11 cellular contexts compared by ENCODE assay signal in genomic region chr18:23883277-23883790, GRCh38.
DNase-seq lines count a peak whose midpoint lies in the region; ATAC-seq and TF ChIP-seq lines count a peak whose summit lies in the region.
"Had no signal": no experiment of that assay in that cellular context is flagged by ENCODE, and none has a peak within 500 bp of the region (broad histone marks: within the 10 kb centered on the region; RNA-seq: fewer than 3 reads in every experiment).

No MANE protein-coding gene starts in this region.

- POLR2A ChIA-PET in WTC11 (lab: Charles Lee) = no interaction called here
- POLR2A ChIA-PET in activated CD4-positive, alpha-beta memory T cell treated with anti-CD3 and anti-CD28 coated beads for 36 hours (lab: Charles Lee) = no interaction called here

- H3K36me3 ChIP-seq in vagina = peaks cover 0 to 21% of the 10 kb centered on the region in 2 donors

- TF ChIP-seq POLR2A in vagina (IDR thresholded peaks at IDR 0.05) = no peak

- intact Hi-C loops in vagina (cut with DNase I) = no loop called here
- intact Hi-C loops in activated CD4-positive, alpha-beta memory T cell treated with anti-CD3 and anti-CD28 coated beads for 36 hours (cut with micrococcal nuclease) = no loop called here

- H3K4me3 ChIP-seq in vagina = no peak overlapping the region

- peak overlapping the region; percentile 92 for H3K27ac ChIP-seq in vagina

- H3K27me3 Mint-ChIP-seq in activated naive CD8-positive, alpha-beta T cell treated with anti-CD3 and anti-CD28 coated beads, Interleukin-2, amount 50 U/mL, for 24 hours = no peaks in the 10 kb centered on the region
- H3K27me3 Mint-ChIP-seq in activated naive CD8-positive, alpha-beta T cell treated with anti-CD3 and anti-CD28 coated beads for 36 hours = no peaks in the 10 kb centered on the region
- no peaks in the 10 kb centered on the region; the same call in none of the 2 replicates for H3K27me3 Mint-ChIP-seq in WTC11 (ENCODE audit: low read depth)
- no peaks in the 10 kb centered on the region for H3K27me3 Mint-ChIP-seq in activated T-cell treated with anti-CD3 and anti-CD28 coated beads, Interleukin-2, amount 50 U/mL, for 24 hours
- H3K27me3 Mint-ChIP-seq in activated CD4-positive, alpha-beta memory T cell treated with anti-CD3 and anti-CD28 coated beads for 36 hours = no peaks in the 10 kb centered on the region

- H3K9me3 Mint-ChIP-seq in activated naive CD8-positive, alpha-beta T cell treated with anti-CD3 and anti-CD28 coated beads, Interleukin-2, amount 50 U/mL, for 24 hours = no peaks in the 10 kb centered on the region
- H3K9me3 Mint-ChIP-seq in activated naive CD8-positive, alpha-beta T cell treated with anti-CD3 and anti-CD28 coated beads for 36 hours = no peaks in the 10 kb centered on the region
- H3K9me3 Mint-ChIP-seq in WTC11 = no peaks in the 10 kb centered on the region
- no peaks in the 10 kb centered on the region for H3K9me3 Mint-ChIP-seq in activated T-cell treated with anti-CD3 and anti-CD28 coated beads, Interleukin-2, amount 50 U/mL, for 24 hours
- no peaks in the 10 kb centered on the region for H3K9me3 Mint-ChIP-seq in activated CD4-positive, alpha-beta memory T cell treated with anti-CD3 and anti-CD28 coated beads for 36 hours

- ATAC-seq in activated naive CD8-positive, alpha-beta T cell treated with anti-CD3 and anti-CD28 coated beads, Interleukin-2, amount 50 U/mL, for 24 hours = peak; percentile 51
- ATAC-seq in WTC11 (no peak), left lobe of liver (peak; percentile 90), HG03175 (IDR thresholded peaks at IDR 0.05; ENCODE audit: unreplicated experiment) (no peak)

- no peaks in the 10 kb centered on the region for H3K36me3 Mint-ChIP-seq in activated naive CD8-positive, alpha-beta T cell treated with anti-CD3 and anti-CD28 coated beads, Interleukin-2, amount 50 U/mL, for 24 hours (ENCODE audit: low read depth)
- peaks cover 1% of the 10 kb centered on the region for H3K36me3 Mint-ChIP-seq in activated naive CD8-positive, alpha-beta T cell treated with anti-CD3 and anti-CD28 coated beads for 36 hours
- no peaks in the 10 kb centered on the region for H3K36me3 Mint-ChIP-seq in WTC11
- H3K36me3 Mint-ChIP-seq in activated T-cell treated with anti-CD3 and anti-CD28 coated beads, Interleukin-2, amount 50 U/mL, for 24 hours (ENCODE audit: low read depth) = no peaks in the 10 kb centered on the region
- H3K36me3 Mint-ChIP-seq in activated CD4-positive, alpha-beta memory T cell treated with anti-CD3 and anti-CD28 coated beads for 36 hours = no peaks in the 10 kb centered on the region

- H3K27ac Mint-ChIP-seq in activated naive CD8-positive, alpha-beta T cell treated with anti-CD3 and anti-CD28 coated beads, Interleukin-2, amount 50 U/mL, for 24 hours = no peak overlapping the region
- no peak overlapping the region for H3K27ac Mint-ChIP-seq in activated naive CD8-positive, alpha-beta T cell treated with anti-CD3 and anti-CD28 coated beads for 36 hours
- H3K27ac Mint-ChIP-seq in WTC11 = no peak overlapping the region
- H3K27ac Mint-ChIP-seq in activated T-cell treated with anti-CD3 and anti-CD28 coated beads, Interleukin-2, amount 50 U/mL, for 24 hours = no peak overlapping the region
- no peak overlapping the region for H3K27ac Mint-ChIP-seq in activated CD4-positive, alpha-beta memory T cell treated with anti-CD3 and anti-CD28 coated beads for 36 hours
- H3K27ac Mint-ChIP-seq: B cell had no signal

- H3K27me3 ChIP-seq in vagina = no peaks in the 10 kb centered on the region

- no peak overlapping the region for H3K4me3 Mint-ChIP-seq in activated naive CD8-positive, alpha-beta T cell treated with anti-CD3 and anti-CD28 coated beads, Interleukin-2, amount 50 U/mL, for 24 hours
- no peak overlapping the region for H3K4me3 Mint-ChIP-seq in activated naive CD8-positive, alpha-beta T cell treated with anti-CD3 and anti-CD28 coated beads for 36 hours
- H3K4me3 Mint-ChIP-seq in WTC11 = no peak overlapping the region
- H3K4me3 Mint-ChIP-seq in activated T-cell treated with anti-CD3 and anti-CD28 coated beads, Interleukin-2, amount 50 U/mL, for 24 hours = no peak overlapping the region
- H3K4me3 Mint-ChIP-seq in activated CD4-positive, alpha-beta memory T cell treated with anti-CD3 and anti-CD28 coated beads for 36 hours = no peak overlapping the region
- H3K4me3 Mint-ChIP-seq: B cell had no signal

- TF ChIP-seq CTCF in WTC11 (IDR thresholded peaks at IDR 0.05) (no peak), vagina (IDR thresholded peaks at IDR 0.05) (no peak)

- no peak for DNase-seq in activated naive CD8-positive, alpha-beta T cell treated with anti-CD3 and anti-CD28 coated beads, Interleukin-2, amount 50 U/mL, for 24 hours
- DNase-seq in activated naive CD8-positive, alpha-beta T cell treated with anti-CD3 and anti-CD28 coated beads for 36 hours = no peak
- no peak for DNase-seq in WTC11 (ENCODE audit: low spot score)
- peak; percentile 61 for DNase-seq in left lobe of liver (ENCODE audit: low spot score)
- DNase-seq in vagina (ENCODE audit: extremely low spot score in 2 of 2) = peak in 1 of 2 donors; percentile 93
- DNase-seq in activated T-cell treated with anti-CD3 and anti-CD28 coated beads, Interleukin-2, amount 50 U/mL, for 24 hours = no peak
- DNase-seq in activated CD4-positive, alpha-beta memory T cell treated with anti-CD3 and anti-CD28 coated beads for 36 hours = no peak
- DNase-seq: activated effector memory CD4-positive, alpha-beta T cell treated with Interleukin-2 at 50 U/mL for 16 hours; T-helper 2 cell had no signal

- peaks cover 25% of the 10 kb centered on the region for H3K4me1 ChIP-seq in vagina

- no peaks in the 10 kb centered on the region for H3K9me3 ChIP-seq in vagina

- H3K4me1 Mint-ChIP-seq in activated naive CD8-positive, alpha-beta T cell treated with anti-CD3 and anti-CD28 coated beads, Interleukin-2, amount 50 U/mL, for 24 hours = peaks cover 26% of the 10 kb centered on the region
- H3K4me1 Mint-ChIP-seq in activated naive CD8-positive, alpha-beta T cell treated with anti-CD3 and anti-CD28 coated beads for 36 hours = peaks cover 30% of the 10 kb centered on the region
- peaks cover 33% of the 10 kb centered on the region for H3K4me1 Mint-ChIP-seq in WTC11
- peaks cover 27% of the 10 kb centered on the region for H3K4me1 Mint-ChIP-seq in activated T-cell treated with anti-CD3 and anti-CD28 coated beads, Interleukin-2, amount 50 U/mL, for 24 hours (ENCODE audit: low read depth)
- H3K4me1 Mint-ChIP-seq in activated CD4-positive, alpha-beta memory T cell treated with anti-CD3 and anti-CD28 coated beads for 36 hours (ENCODE audit: low read depth) = peaks cover 14% of the 10 kb centered on the region

- CTCF ChIA-PET in WTC11 (lab: Charles Lee) = interaction anchor here (0.7 to 1.5 kb wide), 2 partner anchors 180 to 294 kb away, joined by 3 read pairs; no protein-coding TSS in a partner anchor
- CTCF ChIA-PET in activated CD4-positive, alpha-beta memory T cell treated with anti-CD3 and anti-CD28 coated beads for 36 hours (lab: Charles Lee) = no interaction called here

TF ChIP-seq in WTC11, 78 proteins besides CTCF, POLR2A, EP300 and RAD21 (continues in another document):
- TF ChIP-seq ZMAT4 (CRISPR knock-in tag; IDR thresholded peaks at IDR 0.05) = no peak
- TF ChIP-seq ZNF425 (CRISPR knock-in tag; conservative IDR thresholded peaks at IDR 0.05) = no peak
- peak; percentile 48; the same call in 1 of the 2 replicates for TF ChIP-seq GABPB1 (CRISPR knock-in tag; IDR thresholded peaks at IDR 0.05)
- TF ChIP-seq ZNF416 (CRISPR knock-in tag; IDR thresholded peaks at IDR 0.05) = no peak
- TF ChIP-seq JUN (CRISPR knock-in tag; IDR thresholded peaks at IDR 0.05) = no peak

Comparison
In these comparisons a context has a peak if more than half of its experiments do, and no peak if none do; other contexts are left out.
1. ATAC-seq: peak in activated naive CD8-positive, alpha-beta T cell treated with anti-CD3 and anti-CD28 coated beads, Interleukin-2, amount 50 U/mL, for 24 hours (single experiment) and left lobe of liver (single experiment); none in WTC11 (single experiment) and HG03175 (single experiment).